In the genomic region with DNA sequence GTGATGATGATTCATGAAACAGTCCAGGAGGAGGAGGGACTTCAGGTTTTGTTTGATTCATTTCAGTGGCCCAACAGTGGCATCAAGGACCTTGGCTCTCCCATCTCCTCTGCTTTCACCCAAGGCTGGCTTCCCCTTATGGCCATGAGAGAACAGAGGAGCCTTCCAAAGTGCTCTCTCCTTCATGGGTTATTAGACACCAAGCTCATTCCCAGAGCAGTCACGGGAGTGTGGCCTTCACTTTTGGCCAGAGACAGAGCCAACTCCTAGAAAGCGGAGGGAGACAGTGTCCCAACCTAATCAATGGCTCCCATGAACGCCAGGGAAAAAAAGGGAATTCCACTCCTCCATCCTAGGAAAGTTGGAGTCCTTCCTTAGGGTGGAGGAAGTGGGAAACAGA, we compare ENCODE assay signal across 10 cellular contexts. TPM values are rescaled to one million over a fixed set of nuclear protein-coding genes. Genes with fewer than 3 reads are reported as not detected.
DNase-seq lines count a peak whose midpoint lies in the region; TF ChIP-seq lines count a peak whose summit lies in the region.
"Had no signal": no experiment of that assay in that cellular context is flagged by ENCODE, and none has a peak within 500 bp of the region (broad histone marks: within the 10 kb centered on the region; RNA-seq: fewer than 3 reads in every experiment).

No MANE protein-coding gene starts in this region.

- H3K4me1 ChIP-seq in BLaER1 = peaks cover 78% of the 10 kb centered on the region

- peak overlapping the region; percentile 87 for H3K4me3 ChIP-seq in BLaER1
- no peak overlapping the region for H3K4me3 ChIP-seq in HL-60 (replicated peaks; ENCODE audit: insufficient read depth, low read length)

- H3K4me2 ChIP-seq in BLaER1 = peak overlapping the region; percentile 92

- peak overlapping the region; percentile 93 for H3K4me3 Mint-ChIP-seq in activated naive CD8-positive, alpha-beta T cell

- no peaks in the 10 kb centered on the region for H3K9me3 Mint-ChIP-seq in activated naive CD8-positive, alpha-beta T cell (ENCODE audit: low read depth)

- H3K27ac Mint-ChIP-seq in activated naive CD8-positive, alpha-beta T cell = peak overlapping the region; percentile 95

- DNase-seq in HL-60 (ENCODE audit: low read depth in 1 of 2, low spot score in 1 of 2) (no peak), mucosa of gallbladder (ENCODE audit: low spot score) (peak; percentile 10), NCI-H2196 (lab: John Stamatoyannopoulos, UW; ENCODE audit: unreplicated experiment) (no peak), Kasumi-1 (lab: John Stamatoyannopoulos, UW) (no peak), cerebellar cortex (ENCODE audit: low spot score) (no peak), D341Med (ENCODE audit: low spot score) (no peak)
- DNase-seq: brain microvascular endothelial cell, DMS53 had no signal

- H3K36me3 ChIP-seq in BLaER1 = peaks cover 65% of the 10 kb centered on the region
- H3K36me3 ChIP-seq: brain microvascular endothelial cell had no signal

- H3K27me3 ChIP-seq in BLaER1 (no peaks in the 10 kb centered on the region), HL-60 (ENCODE audit: insufficient read depth, poor library complexity, severe bottlenecking) (no peaks in the 10 kb centered on the region)
- H3K27me3 ChIP-seq: brain microvascular endothelial cell had no signal

- H3K27me3 Mint-ChIP-seq in activated naive CD8-positive, alpha-beta T cell = no peaks in the 10 kb centered on the region

- peak overlapping the region; percentile 99 for H3K9ac ChIP-seq in BLaER1

- H3K4me1 Mint-ChIP-seq in activated naive CD8-positive, alpha-beta T cell (ENCODE audit: low read depth) = peaks cover 64% of the 10 kb centered on the region

- H3K36me3 Mint-ChIP-seq in activated naive CD8-positive, alpha-beta T cell = peaks cover 10% of the 10 kb centered on the region

- no peak for TF ChIP-seq CTCF in HL-60 (IDR thresholded peaks at IDR 0.05; ENCODE audit: insufficient read depth, low read length)

- peaks cover 44% of the 10 kb centered on the region; the same call in 1 of the 2 replicates for H4K20me1 ChIP-seq in BLaER1

- H3K9me3 ChIP-seq in BLaER1 = no peaks in the 10 kb centered on the region

- H3K27ac ChIP-seq in BLaER1 (peak overlapping the region; percentile 99), HL-60 (replicated peaks) (peak overlapping the region; percentile 99)

RNA-seq across cellular contexts. Expression of a gene that starts 0.9 kb away (rescaled TPM):
- 4.0 TPM for total RNA-seq in mucosa of gallbladder

RNA-seq across cellular contexts. Expression of a gene that starts 1.5 kb away (rescaled TPM):
- total RNA-seq in mucosa of gallbladder = 25.6 TPM

RNA-seq across cellular contexts. Expression of a gene that starts 9.0 kb away (rescaled TPM):
- total RNA-seq in mucosa of gallbladder = 91.8 TPM

RNA-seq across cellular contexts. Expression of a gene that starts 27.3 kb away (rescaled TPM):
- total RNA-seq in mucosa of gallbladder = 56.1 TPM
